ENCODE assay signal across 1 cellular context in genomic region chr3:15326037-15326436, GRCh38.
TF ChIP-seq lines count a peak whose summit lies in the region.

No MANE protein-coding gene starts in this region.

TF ChIP-seq in HepG2, 621 proteins besides CTCF, POLR2A, EP300 and RAD21 (continued from another document):
- no peak for TF ChIP-seq ZBTB49 (CRISPR knock-in tag; IDR thresholded peaks at IDR 0.05; ENCODE audit: borderline replicate concordance)
- TF ChIP-seq IKZF1 (IDR thresholded peaks at IDR 0.05), result no peak
- no peak for TF ChIP-seq ZNF574 (CRISPR knock-in tag; IDR thresholded peaks at IDR 0.05)
- no peak for TF ChIP-seq JARID2 (CRISPR knock-in tag; IDR thresholded peaks at IDR 0.05; ENCODE audit: insufficient replicate concordance)
- TF ChIP-seq MEF2D (CRISPR knock-in tag; IDR thresholded peaks at IDR 0.05), result no peak
- TF ChIP-seq THAP11 (CRISPR knock-in tag; IDR thresholded peaks at IDR 0.05), result no peak
- TF ChIP-seq ZNF747 (CRISPR knock-in tag; IDR thresholded peaks at IDR 0.05; ENCODE audit: borderline replicate concordance), result no peak
